Comparison of ENCODE assay signal across 11 cellular contexts in genomic region chrX:129872524-129872923, GRCh38.
"Had no signal": no experiment of that assay in that cellular context is flagged by ENCODE, and none has a peak within 500 bp of the region (broad histone marks: within the 10 kb centered on the region; RNA-seq: fewer than 3 reads in every experiment).

No MANE protein-coding gene starts in this region.

- FAIRE-seq: H1, H54 had no signal

- H3K9me3 ChIP-seq: HAP-1 had no signal

- DNase-seq: GM23248, GOT3, H7, H9, HCEC 1CT, HFFc6 had no signal

- H3K27ac Mint-ChIP-seq: GM23338, H9, HFFc6 had no signal

- ATAC-seq: GM23338, HCT116 had no signal

- H3K4me3 ChIP-seq: GM23248, GM23338, HAP-1 had no signal

- H3K9me3 Mint-ChIP-seq: HFFc6 had no signal

- H3K4me3 Mint-ChIP-seq: GM23338, H9, HFFc6 had no signal

- H3K9ac ChIP-seq: GM23248 had no signal

- H2AFZ ChIP-seq: GM23248, GM23338 had no signal

- H3K4me2 ChIP-seq: GM23338 had no signal

- H3K27ac ChIP-seq: GM23248 had no signal

- H3K36me3 ChIP-seq: HAP-1 had no signal
